In genomic region chr17:1860978-1861377, GRCh38 we compare ENCODE assay signal across 19 cellular contexts. TPM values are rescaled to one million over a fixed set of nuclear protein-coding genes. Genes with fewer than 3 reads are reported as not detected.
DNase-seq lines count a peak whose midpoint lies in the region; ATAC-seq and TF ChIP-seq lines count a peak whose summit lies in the region.
"Had no signal": no experiment of that assay in that cellular context is flagged by ENCODE, and none has a peak within 500 bp of the region (broad histone marks: within the 10 kb centered on the region; RNA-seq: fewer than 3 reads in every experiment).

No MANE protein-coding gene starts in this region.

- intact Hi-C loops in Right ventricle myocardium inferior (cut with DNase I) (no loop called here), left ventricle myocardium inferior (cut with micrococcal nuclease) (no loop called here), sciatic nerve (cut with DNase I) (no loop called here), aorta (cut with DNase I) (loop anchor here in 1 of 2 donors (10.0 kb wide), 1 partner anchor 136 kb away; the partner anchor contains the start of gene WDR81)
- intact Hi-C loops in activated T-helper 2 cell treated with anti-CD3 and anti-CD28 coated beads, Interferon-gamma antibody, Interleukin-2, Interleukin-4, amounts not matched to agents 10 μg/mL and 5 μg/mL and 100 μg/mL, durations not matched to agents 14 hours and 24 hours and 36 hours (cut with micrococcal nuclease), result no loop called here

- no peak overlapping the region for H3K4me3 ChIP-seq in right atrium auricular region
- no peak overlapping the region for H3K4me3 ChIP-seq in left ventricle myocardium inferior
- H3K4me3 ChIP-seq in aorta (ENCODE audit: low read length in 2 of 2), result no peak overlapping the region
- H3K4me3 ChIP-seq: BLaER1, HAP-1, K562 had no signal

- no peaks in the 10 kb centered on the region for H3K27me3 Mint-ChIP-seq in activated T-helper 2 cell treated with anti-CD3 and anti-CD28 coated beads, Interferon-gamma antibody, Interleukin-2, Interleukin-4, amounts not matched to agents 10 μg/mL and 5 μg/mL and 100 μg/mL, durations not matched to agents 14 hours and 24 hours and 36 hours (ENCODE audit: low read depth)

- H3K9me3 Mint-ChIP-seq in activated T-helper 2 cell treated with anti-CD3 and anti-CD28 coated beads, Interferon-gamma antibody, Interleukin-2, Interleukin-4, amounts not matched to agents 10 μg/mL and 5 μg/mL and 100 μg/mL, durations not matched to agents 14 hours and 24 hours and 36 hours, result no peaks in the 10 kb centered on the region
- H3K9me3 Mint-ChIP-seq: CD8-positive, alpha-beta T cell had no signal

- DNase-seq in Right ventricle myocardium inferior (ENCODE audit: missing footprints) (no peak), right atrium auricular region (ENCODE audit: low spot score) (no peak), left ventricle myocardium inferior (no peak), sciatic nerve (ENCODE audit: low spot score) (no peak), aorta (no peak), NCI-H69 (lab: John Stamatoyannopoulos, UW) (no peak), NCI-H446 treated with DMSO at 0.1 percent for 48 hours (lab: John Stamatoyannopoulos, UW) (no peak)
- DNase-seq in activated T-helper 2 cell treated with anti-CD3 and anti-CD28 coated beads, Interferon-gamma antibody, Interleukin-2, Interleukin-4, amounts not matched to agents 10 μg/mL and 5 μg/mL and 100 μg/mL, durations not matched to agents 14 hours and 24 hours and 36 hours (ENCODE audit: low spot score), result no peak
- DNase-seq: CD8-positive, alpha-beta T cell; MV-4-11; NCI-H1417; NCI-H1930; NCI-H2171; NCI-H446; NCI-H748 treated with DMSO at 0.1 percent for 48 hours; RPMI8226 had no signal

- no peaks in the 10 kb centered on the region for H3K4me1 ChIP-seq in right atrium auricular region
- H3K4me1 ChIP-seq in left ventricle myocardium inferior, result no peaks in the 10 kb centered on the region
- no peaks in the 10 kb centered on the region for H3K4me1 ChIP-seq in aorta (ENCODE audit: control insufficient read depth in 1 of 2, insufficient read depth in 2 of 2, low read length in 2 of 2)
- H3K4me1 ChIP-seq: BLaER1, HAP-1 had no signal

- H3K27ac ChIP-seq in right atrium auricular region, result peak overlapping the region in 1 of 2 donors; percentile 39
- peak overlapping the region; percentile 54 for H3K27ac ChIP-seq in left ventricle myocardium inferior (replicated peaks)
- no peak overlapping the region for H3K27ac ChIP-seq in aorta (ENCODE audit: low read depth in 1 of 2, low read length in 2 of 2)
- H3K27ac ChIP-seq: BLaER1 had no signal

- no peaks in the 10 kb centered on the region for H3K27me3 ChIP-seq in right atrium auricular region
- H3K27me3 ChIP-seq in left ventricle myocardium inferior (ENCODE audit: low read depth), result no peaks in the 10 kb centered on the region
- no peaks in the 10 kb centered on the region for H3K27me3 ChIP-seq in aorta (ENCODE audit: control insufficient read depth in 1 of 2, insufficient read depth in 2 of 2, low read length in 1 of 2)
- H3K27me3 ChIP-seq: BLaER1 had no signal

- TF ChIP-seq CTCF in right atrium auricular region (IDR thresholded peaks at IDR 0.05) (no peak), left ventricle myocardium inferior (IDR thresholded peaks at IDR 0.05; ENCODE audit: borderline replicate concordance) (no peak)

- no peak overlapping the region for H3K27ac Mint-ChIP-seq in activated T-helper 2 cell treated with anti-CD3 and anti-CD28 coated beads, Interferon-gamma antibody, Interleukin-2, Interleukin-4, amounts not matched to agents 10 μg/mL and 5 μg/mL and 100 μg/mL, durations not matched to agents 14 hours and 24 hours and 36 hours
- H3K27ac Mint-ChIP-seq: CD8-positive, alpha-beta T cell had no signal

- H3K4me1 Mint-ChIP-seq in activated T-helper 2 cell treated with anti-CD3 and anti-CD28 coated beads, Interferon-gamma antibody, Interleukin-2, Interleukin-4, amounts not matched to agents 10 μg/mL and 5 μg/mL and 100 μg/mL, durations not matched to agents 14 hours and 24 hours and 36 hours (ENCODE audit: low read depth), result peaks cover 4% of the 10 kb centered on the region

- H3K4me3 Mint-ChIP-seq in activated T-helper 2 cell treated with anti-CD3 and anti-CD28 coated beads, Interferon-gamma antibody, Interleukin-2, Interleukin-4, amounts not matched to agents 10 μg/mL and 5 μg/mL and 100 μg/mL, durations not matched to agents 14 hours and 24 hours and 36 hours (ENCODE audit: low read depth), result no peak overlapping the region
- H3K4me3 Mint-ChIP-seq: CD8-positive, alpha-beta T cell had no signal

- H3K9me3 ChIP-seq in right atrium auricular region (no peaks in the 10 kb centered on the region), left ventricle myocardium inferior (replicated peaks) (no peaks in the 10 kb centered on the region), aorta (ENCODE audit: control insufficient read depth, low read length) (no peaks in the 10 kb centered on the region)
- H3K9me3 ChIP-seq: BLaER1, HAP-1 had no signal

- H3K36me3 ChIP-seq in right atrium auricular region (peaks cover 14% of the 10 kb centered on the region), left ventricle myocardium inferior (peaks cover 21% of the 10 kb centered on the region), aorta (ENCODE audit: control insufficient read depth in 1 of 2, insufficient read depth in 2 of 2, low read length in 1 of 2) (no peaks in the 10 kb centered on the region)

- 87 to 90% methylated on average over 11 of the region's 11 CpGs for WGBS in aorta, 2 donors

- H3K36me3 Mint-ChIP-seq in activated T-helper 2 cell treated with anti-CD3 and anti-CD28 coated beads, Interferon-gamma antibody, Interleukin-2, Interleukin-4, amounts not matched to agents 10 μg/mL and 5 μg/mL and 100 μg/mL, durations not matched to agents 14 hours and 24 hours and 36 hours (ENCODE audit: low read depth), result peaks cover 32% of the 10 kb centered on the region

- ATAC-seq in Right ventricle myocardium inferior, result peak; percentile 51
- peak; percentile 48 for ATAC-seq in sciatic nerve
- ATAC-seq in aorta (ENCODE audit: low FRiP score), result peak; percentile 11
- ATAC-seq: CD8-positive, alpha-beta T cell; K562 had no signal

RNA-seq across cellular contexts. Expression of gene RPA1, which starts 31.2 kb away (rescaled TPM):
- total RNA-seq in Right ventricle myocardium inferior (56.3 TPM), right atrium auricular region (10 to 100 TPM; 20.9 to 26.9 TPM), left ventricle myocardium inferior (72.0 TPM), sciatic nerve (83.0 TPM), aorta (10 to 100 TPM; 65.0 to 75.0 TPM)
- polyA plus RNA-seq in aorta, result 10 to 100 TPM; 17.2 to 23.8 TPM
- 229 and 243 TPM in 2 replicates for total RNA-seq in activated T-helper 2 cell treated with anti-CD3 and anti-CD28 coated beads, Interferon-gamma antibody, Interleukin-2, Interleukin-4, amounts not matched to agents 10 μg/mL and 5 μg/mL and 100 μg/mL, durations not matched to agents 14 hours and 24 hours and 36 hours

RNA-seq across cellular contexts. Expression of gene SMYD4, which starts 31.3 kb away (rescaled TPM):
- total RNA-seq in Right ventricle myocardium inferior (9.9 TPM), right atrium auricular region (1 to 10 TPM; 6.2 to 7.1 TPM), left ventricle myocardium inferior (13.7 TPM), sciatic nerve (17.7 TPM), aorta (10 to 100 TPM; 15.0 to 19.2 TPM)
- polyA plus RNA-seq in aorta, result 1 to 10 TPM; 2.4 to 9.5 TPM
- total RNA-seq in activated T-helper 2 cell treated with anti-CD3 and anti-CD28 coated beads, Interferon-gamma antibody, Interleukin-2, Interleukin-4, amounts not matched to agents 10 μg/mL and 5 μg/mL and 100 μg/mL, durations not matched to agents 14 hours and 24 hours and 36 hours, result 26.9 and 31.0 TPM in 2 replicates
